ENCODE assay signal across 24 cellular contexts in genomic region chr15:78450285-78450858, GRCh38. TPM values are rescaled to one million over a fixed set of nuclear protein-coding genes. Genes with fewer than 3 reads are reported as not detected.
DNase-seq lines count a peak whose midpoint lies in the region; ATAC-seq, FAIRE-seq and TF ChIP-seq lines count a peak whose summit lies in the region.
"Had no signal": no experiment of that assay in that cellular context is flagged by ENCODE, and none has a peak within 500 bp of the region (broad histone marks: within the 10 kb centered on the region; RNA-seq: fewer than 3 reads in every experiment).

No MANE protein-coding gene starts in this region.

- no peak overlapping the region for H4K8ac ChIP-seq in H1 (ENCODE audit: extremely low read depth, insufficient read depth, low read length)

- POLR2A ChIA-PET in H1 (lab: Charles Lee; ENCODE audit: partially characterized antibody) = interaction anchor here (1.1 to 6.8 kb wide), 5 partner anchors 10 to 140 kb away, joined by 3 to 51 read pairs (median 5); partner anchors contain the start of gene IREB2

- WGBS in H1 (ENCODE audit: extremely low coverage in 1 of 2, insufficient coverage in 1 of 2, insufficient read length in 1 of 2, insufficient replicate concordance in 2 of 2, low coverage in 1 of 2, low lambda C conversion rate in 2 of 2, missing lambda C conversion rate in 1 of 2), 2 experiments = 71% methylated on average over 5 of the region's 5 CpGs; no CpG with 5 or more reads in 1 of the 2 experiments

- H3K4me3 Mint-ChIP-seq in stimulated activated effector memory CD8-positive, alpha-beta T cell treated with anti-CD3 and anti-CD28 coated beads, Interleukin-12 subunit alpha, Interleukin-12 subunit beta, amount 100 ng/mL, for 72 hours = no peak overlapping the region
- H3K4me3 Mint-ChIP-seq: activated naive CD4-positive, alpha-beta T cell treated with anti-CD3 and anti-CD28 coated beads, Interleukin-2, amount 10 ng/mL, durations not matched to agents 7 days and 5 days; activated T-cell treated with anti-CD3 and anti-CD28 coated beads, Interleukin-2, amount 50 U/mL, for 72 hours; H9; immature natural killer cell; naive B cell; T-helper 1 cell treated with Interleukin-12 subunit alpha and Interleukin-12 subunit beta and Interleukin-4 antibody, amounts not matched to agents 30 μg/mL and 1 μg/mL, for 36 hours had no signal

- no peak for TF ChIP-seq POLR2A in H1 (IDR thresholded peaks at IDR 0.05; ENCODE audit: control extremely low read depth in 1 of 2, low read depth in 2 of 2, low read length in 2 of 2)

- H2BK12ac ChIP-seq in H1 (ENCODE audit: low read depth, low read length) = no peak overlapping the region

- peaks cover 66% of the 10 kb centered on the region for H3K4me1 Mint-ChIP-seq in stimulated activated effector memory CD8-positive, alpha-beta T cell treated with anti-CD3 and anti-CD28 coated beads, Interleukin-12 subunit alpha, Interleukin-12 subunit beta, amount 100 ng/mL, for 72 hours

- H3K23me2 ChIP-seq in H1 (ENCODE audit: low read depth, low read length) = no peaks in the 10 kb centered on the region

- no peak overlapping the region for H2AK5ac ChIP-seq in H1 (ENCODE audit: low read depth, low read length)

- no peak overlapping the region for H2BK120ac ChIP-seq in H1 (replicated peaks; ENCODE audit: low read depth, low read length)

- peaks cover 2 to 15% (median 13%) of the 10 kb centered on the region in 4 experiments; a peak in 6 of 8 replicates for H3K36me3 ChIP-seq in H1 (ENCODE audit: control insufficient read depth in 2 of 4, insufficient read depth in 4 of 4, low read length in 3 of 4)
- H3K36me3 ChIP-seq in effector memory CD4-positive, alpha-beta T cell (ENCODE audit: control insufficient read depth, insufficient read depth, low read length) = peaks cover 12% of the 10 kb centered on the region
- H3K36me3 ChIP-seq: ovary had no signal

- no peak overlapping the region for H4K5ac ChIP-seq in H1 (ENCODE audit: insufficient read length, low read depth, low read length)

- TF ChIP-seq RAD21 in H1 (IDR thresholded peaks at IDR 0.05 in 1 of 2, conservative IDR thresholded peaks at IDR 0.05 in 1 of 2; ENCODE audit: low read depth in 2 of 2, low read length in 2 of 2) = no peak

- no peak for TF ChIP-seq CTCF in H1 (IDR thresholded peaks at IDR 0.05; ENCODE audit: control extremely low read depth in 1 of 3, insufficient read depth in 1 of 3, low read depth in 1 of 3, low read length in 3 of 3)

- H3K56ac ChIP-seq in H1 (replicated peaks; ENCODE audit: insufficient read length, low read depth, low read length) = no peak overlapping the region

- CTCF ChIA-PET in H1 (lab: Charles Lee; ENCODE audit: partially characterized antibody) = interaction anchor here (0.6 to 1.6 kb wide), 12 partner anchors 10 to 141 kb away, joined by 3 to 7 read pairs (median 3); partner anchors contain the start of gene IREB2

- no peak overlapping the region for H2BK5ac ChIP-seq in H1 (ENCODE audit: low read depth, low read length)

- peaks cover 11 to 12% of the 10 kb centered on the region in 2 experiments for H4K20me1 ChIP-seq in H1 (replicated peaks in 1 of 2; ENCODE audit: control insufficient read depth in 1 of 2, insufficient read depth in 2 of 2, low read length in 2 of 2)

- peaks cover 61% of the 10 kb centered on the region for H3K36me3 Mint-ChIP-seq in stimulated activated effector memory CD8-positive, alpha-beta T cell treated with anti-CD3 and anti-CD28 coated beads, Interleukin-12 subunit alpha, Interleukin-12 subunit beta, amount 100 ng/mL, for 72 hours

- TF ChIP-seq EP300 in H1 (IDR thresholded peaks at IDR 0.05; ENCODE audit: borderline replicate concordance in 1 of 2, low read depth in 2 of 2, low read length in 2 of 2) = no peak

- no peaks in the 10 kb centered on the region for H3K9me3 Mint-ChIP-seq in stimulated activated effector memory CD8-positive, alpha-beta T cell treated with anti-CD3 and anti-CD28 coated beads, Interleukin-12 subunit alpha, Interleukin-12 subunit beta, amount 100 ng/mL, for 72 hours
- H3K9me3 Mint-ChIP-seq: activated naive CD4-positive, alpha-beta T cell treated with anti-CD3 and anti-CD28 coated beads, Interleukin-2, amount 10 ng/mL, durations not matched to agents 7 days and 5 days; activated T-cell treated with anti-CD3 and anti-CD28 coated beads, Interleukin-2, amount 50 U/mL, for 72 hours; CD4-positive, alpha-beta memory T cell; H9; immature natural killer cell; T-helper 1 cell treated with Interleukin-12 subunit alpha and Interleukin-12 subunit beta and Interleukin-4 antibody, amounts not matched to agents 30 μg/mL and 1 μg/mL, for 36 hours had no signal

- H3K4me2 ChIP-seq in H1 (ENCODE audit: insufficient read depth in 1 of 2, low read depth in 2 of 2, low read length in 2 of 2) = no peak overlapping the region

- FAIRE-seq in H1 (lab: Jason Lieb, UNC) (no peak), HTR-8/SVneo (lab: Jason Lieb, UNC) (no peak)

- no peak overlapping the region for H2BK20ac ChIP-seq in H1 (ENCODE audit: low read length)

- H3K4me3 ChIP-seq in H1 (ENCODE audit: extremely low read depth in 1 of 4, insufficient read depth in 2 of 4, low read depth in 3 of 4, low read length in 4 of 4) = no peak overlapping the region
- no peak overlapping the region for H3K4me3 ChIP-seq in effector memory CD4-positive, alpha-beta T cell (ENCODE audit: insufficient read depth, low read depth, low read length, poor library complexity, severe bottlenecking)
- H3K4me3 ChIP-seq: ovary, right lobe of liver, SK-N-MC, tibial artery had no signal

- no peak overlapping the region for H3K18ac ChIP-seq in H1 (ENCODE audit: extremely low read depth, low read length)

- ATAC-seq in stimulated activated effector memory CD8-positive, alpha-beta T cell treated with anti-CD3 and anti-CD28 coated beads, Interleukin-12 subunit alpha, Interleukin-12 subunit beta, amount 100 ng/mL, for 72 hours = no peak
- no peak for ATAC-seq in GM18511 (IDR thresholded peaks at IDR 0.05; ENCODE audit: unreplicated experiment)
- ATAC-seq: activated T-cell treated with anti-CD3 and anti-CD28 coated beads, Interleukin-2, amount 50 U/mL, for 72 hours; stimulated activated naive CD8-positive, alpha-beta T cell treated with anti-CD3 and anti-CD28 coated beads, Interleukin-15, Interleukin-2, amounts not matched to agents 100 U/mL and 50 U/mL, for 24 hours had no signal

- no peak overlapping the region for H3K14ac ChIP-seq in H1 (ENCODE audit: insufficient read length)

- H3K9ac ChIP-seq in H1 (replicated peaks in 1 of 4; ENCODE audit: extremely low read depth in 1 of 4, low read depth in 3 of 4, low read length in 3 of 4) = no peak overlapping the region

- no peaks in the 10 kb centered on the region for H3K9me3 ChIP-seq in H1 (ENCODE audit: insufficient read depth in 2 of 2, low read depth in 1 of 2, low read length in 1 of 2)
- H3K9me3 ChIP-seq in effector memory CD4-positive, alpha-beta T cell (ENCODE audit: control insufficient read depth, low read length) = no peaks in the 10 kb centered on the region
- H3K9me3 ChIP-seq: ovary, right lobe of liver, tibial artery had no signal

- H3K79me1 ChIP-seq in H1 (ENCODE audit: low read depth, low read length) = peaks cover 21% of the 10 kb centered on the region

- no peaks in the 10 kb centered on the region for H3K27me3 ChIP-seq in H1 (replicated peaks in 1 of 4; ENCODE audit: control insufficient read depth in 3 of 4, extremely low read depth in 1 of 4, insufficient read depth in 3 of 4, low read length in 3 of 4)
- H3K27me3 ChIP-seq in effector memory CD4-positive, alpha-beta T cell (replicated peaks; ENCODE audit: control insufficient read depth, insufficient read depth, low read length, poor library complexity, severe bottlenecking) = no peaks in the 10 kb centered on the region
- H3K27me3 ChIP-seq: ovary, right lobe of liver, tibial artery had no signal

- no peak overlapping the region for H4K91ac ChIP-seq in H1 (replicated peaks; ENCODE audit: insufficient read length, low read length)

- H3K23ac ChIP-seq in H1 (ENCODE audit: insufficient read length) = no peak overlapping the region

- no peak overlapping the region for H3K4ac ChIP-seq in H1 (replicated peaks; ENCODE audit: insufficient read length, low read depth, low read length)

- no peak overlapping the region for H3K27ac ChIP-seq in H1 (ENCODE audit: low read depth, low read length)
- H3K27ac ChIP-seq in effector memory CD4-positive, alpha-beta T cell (ENCODE audit: insufficient read depth, low read length, poor library complexity, severe bottlenecking) = no peak overlapping the region
- H3K27ac ChIP-seq: ovary, SK-N-MC, tibial artery had no signal

- DNase-seq in DMS79 treated with DMSO at 0.1 percent for 48 hours (lab: John Stamatoyannopoulos, UW) (peak; percentile 39), NCI-H2171 treated with DMSO at 0.1 percent for 48 hours (lab: John Stamatoyannopoulos, UW) (peak; percentile 67), H1 (ENCODE audit: low read depth in 1 of 2, low spot score in 2 of 2) (no peak), HTR-8/SVneo (ENCODE audit: insufficient read length, low spot score) (no peak)
- DNase-seq in stimulated activated effector memory CD8-positive, alpha-beta T cell treated with anti-CD3 and anti-CD28 coated beads, Interleukin-12 subunit alpha, Interleukin-12 subunit beta, amount 100 ng/mL, for 72 hours (ENCODE audit: low spot score in 2 of 2) = no peak
- DNase-seq in effector memory CD4-positive, alpha-beta T cell = no peak
- DNase-seq: activated CD4-positive, alpha-beta T cell treated with anti-CD3 and anti-CD28 coated beads for 4 hours; activated naive CD4-positive, alpha-beta T cell treated with anti-CD3 and anti-CD28 coated beads, Interleukin-2, amount 10 ng/mL, durations not matched to agents 7 days and 5 days; activated T-cell treated with anti-CD3 and anti-CD28 coated beads, Interleukin-2, amount 50 U/mL, for 72 hours; CD4-positive, alpha-beta memory T cell; H9; immature natural killer cell; Kasumi-1; mesendoderm; naive B cell; NCI-H1694 treated with DMSO at 0.1 percent for 48 hours; NCI-H82; ovary; right lobe of liver; stimulated activated naive CD8-positive, alpha-beta T cell treated with anti-CD3 and anti-CD28 coated beads, Interleukin-15, Interleukin-2, amounts not matched to agents 100 U/mL and 50 U/mL, for 24 hours; tibial artery had no signal

- H2BK15ac ChIP-seq in H1 (ENCODE audit: low read length) = no peak overlapping the region

- H3K27ac Mint-ChIP-seq in stimulated activated effector memory CD8-positive, alpha-beta T cell treated with anti-CD3 and anti-CD28 coated beads, Interleukin-12 subunit alpha, Interleukin-12 subunit beta, amount 100 ng/mL, for 72 hours = peak overlapping the region; percentile 40
- H3K27ac Mint-ChIP-seq: activated naive CD4-positive, alpha-beta T cell treated with anti-CD3 and anti-CD28 coated beads, Interleukin-2, amount 10 ng/mL, durations not matched to agents 7 days and 5 days; activated T-cell treated with anti-CD3 and anti-CD28 coated beads, Interleukin-2, amount 50 U/mL, for 72 hours; T-helper 1 cell treated with Interleukin-12 subunit alpha and Interleukin-12 subunit beta and Interleukin-4 antibody, amounts not matched to agents 30 μg/mL and 1 μg/mL, for 36 hours had no signal

- no peak overlapping the region for H2AFZ ChIP-seq in H1 (ENCODE audit: low read length)

- no peaks in the 10 kb centered on the region; a peak in 1 of 7 replicates for H3K4me1 ChIP-seq in H1 (replicated peaks in 1 of 4; ENCODE audit: control insufficient read depth in 3 of 4, insufficient read depth in 4 of 4, low read length in 3 of 4)
- H3K4me1 ChIP-seq in effector memory CD4-positive, alpha-beta T cell (ENCODE audit: control insufficient read depth, insufficient read depth, low read length, poor library complexity, severe bottlenecking) = no peaks in the 10 kb centered on the region

- H3K79me2 ChIP-seq in H1 (ENCODE audit: control insufficient read depth in 1 of 2, insufficient read depth in 2 of 2, low read length in 2 of 2) = peaks cover 15 to 98% of the 10 kb centered on the region in 2 experiments

RNA-seq across cellular contexts. Expression of gene IREB2, which starts 12.4 kb away (rescaled TPM):
- 99.7 and 103 TPM in 2 replicates for total RNA-seq in H1 (2021; fragmentation: NEBNext Ultra II Directional; extraction: Animal tissue kit (Norgen Biotek cat#: 25700))
- 15.7 and 21.0 TPM in 2 replicates for polyA plus RNA-seq in H1 (2011; rRNA removed)
- polyA plus RNA-seq in H1 (2011; cell fraction: cytosol; rRNA removed) = 26.8 TPM
- polyA plus RNA-seq in H1 (2011; cell fraction: nucleus; rRNA removed) = 20.1 TPM
- polyA plus RNA-seq in H1 (2012, experiment 1 of 2) = 20.9 to 62.3 TPM (median 38.7 TPM) in 4 replicates
- polyA plus RNA-seq in H1 (2012, experiment 2 of 2) = 2.2 TPM
- 30.1 TPM for polyA plus RNA-seq in H1 (2013, experiment 1 of 2)
- polyA plus RNA-seq in H1 (2013, experiment 2 of 2) = 27.0 TPM
- polyA minus RNA-seq in H1 (2011; rRNA and poly(A)+ RNA removed) = 75.4 and 91.3 TPM in 2 replicates
- polyA minus RNA-seq in H1 (2011; cell fraction: cytosol; rRNA and poly(A)+ RNA removed) = 48.4 TPM
- polyA minus RNA-seq in H1 (2011; cell fraction: nucleus; rRNA and poly(A)+ RNA removed) = 57.5 TPM

RNA-seq across cellular contexts. Expression of gene HYKK, which starts 57.0 kb away (rescaled TPM):
- 3.1 and 3.7 TPM in 2 replicates for total RNA-seq in H1 (2021; fragmentation: NEBNext Ultra II Directional; extraction: Animal tissue kit (Norgen Biotek cat#: 25700))
- 1.7 and 2.0 TPM in 2 replicates for polyA plus RNA-seq in H1 (2011; rRNA removed)
- polyA plus RNA-seq in H1 (2011; cell fraction: cytosol; rRNA removed) = 2.7 TPM
- polyA plus RNA-seq in H1 (2011; cell fraction: nucleus; rRNA removed) = 1.5 TPM
- polyA plus RNA-seq in H1 (2012, experiment 1 of 2) = 2.1 to 3.0 TPM (median 2.5 TPM) in 4 replicates
- 0.83 TPM for polyA plus RNA-seq in H1 (2012, experiment 2 of 2)
- polyA plus RNA-seq in H1 (2013, experiment 1 of 2) = 2.8 TPM
- polyA plus RNA-seq in H1 (2013, experiment 2 of 2) = 2.4 TPM
- 3.1 and 3.6 TPM in 2 replicates for polyA minus RNA-seq in H1 (2011; rRNA and poly(A)+ RNA removed)
- polyA minus RNA-seq in H1 (2011; cell fraction: cytosol; rRNA and poly(A)+ RNA removed) = 2.0 TPM
- polyA minus RNA-seq in H1 (2011; cell fraction: nucleus; rRNA and poly(A)+ RNA removed) = 2.8 TPM

Comparison
In these comparisons a context has a peak if more than half of its experiments do, and no peak if none do; other contexts are left out.
1. DNase-seq: peak in DMS79 treated with DMSO at 0.1 percent for 48 hours (single experiment) and NCI-H2171 treated with DMSO at 0.1 percent for 48 hours (single experiment); none in H1 (0 of 2), stimulated activated effector memory CD8-positive, alpha-beta T cell treated with anti-CD3 and anti-CD28 coated beads, Interleukin-12 subunit alpha, Interleukin-12 subunit beta, amount 100 ng/mL, for 72 hours (0 of 2), HTR-8/SVneo (single experiment) and effector memory CD4-positive, alpha-beta T cell (0 of 3).